ENCODE assay signal across 1 cellular context in genomic region chr7:2040893-2041270, GRCh38.
TF ChIP-seq lines count a peak whose summit lies in the region.

No MANE protein-coding gene starts in this region.

TF ChIP-seq in WTC11, 78 proteins besides CTCF, POLR2A, EP300 and RAD21 (continued from another document):
- TF ChIP-seq, protein P1, sequence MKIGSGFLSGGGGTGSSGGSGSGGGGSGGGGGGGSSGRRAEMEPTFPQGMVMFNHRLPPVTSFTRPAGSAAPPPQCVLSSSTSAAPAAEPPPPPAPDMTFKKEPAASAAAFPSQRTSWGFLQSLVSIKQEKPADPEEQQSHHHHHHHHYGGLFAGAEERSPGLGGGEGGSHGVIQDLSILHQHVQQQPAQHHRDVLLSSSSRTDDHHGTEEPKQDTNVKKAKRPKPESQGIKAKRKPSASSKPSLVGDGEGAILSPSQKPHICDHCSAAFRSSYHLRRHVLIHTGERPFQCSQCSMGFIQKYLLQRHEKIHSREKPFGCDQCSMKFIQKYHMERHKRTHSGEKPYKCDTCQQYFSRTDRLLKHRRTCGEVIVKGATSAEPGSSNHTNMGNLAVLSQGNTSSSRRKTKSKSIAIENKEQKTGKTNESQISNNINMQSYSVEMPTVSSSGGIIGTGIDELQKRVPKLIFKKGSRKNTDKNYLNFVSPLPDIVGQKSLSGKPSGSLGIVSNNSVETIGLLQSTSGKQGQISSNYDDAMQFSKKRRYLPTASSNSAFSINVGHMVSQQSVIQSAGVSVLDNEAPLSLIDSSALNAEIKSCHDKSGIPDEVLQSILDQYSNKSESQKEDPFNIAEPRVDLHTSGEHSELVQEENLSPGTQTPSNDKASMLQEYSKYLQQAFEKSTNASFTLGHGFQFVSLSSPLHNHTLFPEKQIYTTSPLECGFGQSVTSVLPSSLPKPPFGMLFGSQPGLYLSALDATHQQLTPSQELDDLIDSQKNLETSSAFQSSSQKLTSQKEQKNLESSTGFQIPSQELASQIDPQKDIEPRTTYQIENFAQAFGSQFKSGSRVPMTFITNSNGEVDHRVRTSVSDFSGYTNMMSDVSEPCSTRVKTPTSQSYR (CRISPR knock-in tag; IDR thresholded peaks at IDR 0.05), result no peak
- TF ChIP-seq USF2 (CRISPR knock-in tag; IDR thresholded peaks at IDR 0.05), result no peak
- no peak for TF ChIP-seq HMGA2 (CRISPR knock-in tag; IDR thresholded peaks at IDR 0.05)
- TF ChIP-seq ATF3 (CRISPR knock-in tag; conservative IDR thresholded peaks at IDR 0.05), result no peak
- no peak for TF ChIP-seq TEAD4 (CRISPR knock-in tag; IDR thresholded peaks at IDR 0.05)
- TF ChIP-seq, protein P2, sequence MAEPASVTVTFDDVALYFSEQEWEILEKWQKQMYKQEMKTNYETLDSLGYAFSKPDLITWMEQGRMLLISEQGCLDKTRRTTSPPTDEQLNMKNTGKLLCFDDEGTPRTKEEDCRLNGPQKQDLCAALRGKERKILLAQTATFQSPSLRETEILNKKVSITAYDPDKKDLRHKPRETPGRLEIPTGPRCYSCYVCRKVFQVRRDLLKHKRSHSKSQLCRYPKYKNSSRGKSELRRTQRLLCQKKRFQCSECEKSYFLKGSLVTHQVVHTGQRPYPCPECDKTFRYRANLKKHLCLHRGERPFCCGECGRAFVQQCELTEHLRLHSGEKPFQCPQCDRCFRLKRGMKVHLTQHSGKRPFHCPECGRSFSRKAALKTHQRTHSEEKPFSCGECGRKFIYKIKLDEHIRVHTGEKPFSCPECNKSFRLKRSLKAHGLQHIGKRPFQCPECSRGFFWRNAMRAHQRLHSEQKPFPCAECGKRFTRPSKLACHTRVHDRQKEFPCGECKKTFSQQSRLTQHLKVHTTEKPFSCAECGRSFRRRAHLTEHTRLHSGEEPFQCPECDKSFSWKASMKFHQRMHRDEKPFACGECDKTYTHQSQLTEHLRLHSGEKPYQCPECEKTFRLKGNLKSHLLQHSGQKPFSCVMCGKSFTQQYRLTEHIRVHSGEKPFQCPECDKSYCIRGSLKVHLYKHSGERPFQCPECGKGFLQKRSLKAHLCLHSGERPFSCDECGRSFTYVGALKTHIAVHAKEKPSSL (CRISPR knock-in tag; conservative IDR thresholded peaks at IDR 0.05), result no peak
- no peak for TF ChIP-seq ZNF671 (CRISPR knock-in tag; IDR thresholded peaks at IDR 0.05)
- TF ChIP-seq ATF6 (CRISPR knock-in tag; IDR thresholded peaks at IDR 0.05), result no peak
- TF ChIP-seq ETV6 (CRISPR knock-in tag; IDR thresholded peaks at IDR 0.05), result no peak
- no peak for TF ChIP-seq ZNF219 (CRISPR knock-in tag; IDR thresholded peaks at IDR 0.05; ENCODE audit: borderline replicate concordance)
- TF ChIP-seq, protein P3, sequence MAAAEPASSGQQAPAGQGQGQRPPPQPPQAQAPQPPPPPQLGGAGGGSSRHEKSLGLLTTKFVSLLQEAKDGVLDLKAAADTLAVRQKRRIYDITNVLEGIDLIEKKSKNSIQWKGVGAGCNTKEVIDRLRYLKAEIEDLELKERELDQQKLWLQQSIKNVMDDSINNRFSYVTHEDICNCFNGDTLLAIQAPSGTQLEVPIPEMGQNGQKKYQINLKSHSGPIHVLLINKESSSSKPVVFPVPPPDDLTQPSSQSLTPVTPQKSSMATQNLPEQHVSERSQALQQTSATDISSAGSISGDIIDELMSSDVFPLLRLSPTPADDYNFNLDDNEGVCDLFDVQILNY (CRISPR knock-in tag; IDR thresholded peaks at IDR 0.05), result no peak
- TF ChIP-seq KAT7 (CRISPR knock-in tag; IDR thresholded peaks at IDR 0.05; ENCODE audit: borderline replicate concordance), result no peak
- no peak for TF ChIP-seq NR3C1 (CRISPR knock-in tag; conservative IDR thresholded peaks at IDR 0.05; ENCODE audit: low read depth)
- no peak for TF ChIP-seq GTF2I (CRISPR knock-in tag; conservative IDR thresholded peaks at IDR 0.05)
TF ChIP-seq in WTC11: peak in this region for 3.
